1 cellular context compared by ENCODE assay signal in genomic region chr1:244735404-244735803, GRCh38.
A peak's percentile ranks its signal among the peaks of the same experiment; 100 is the strongest.
TF ChIP-seq lines count a peak whose summit lies in the region.

No MANE protein-coding gene starts in this region.

TF ChIP-seq in H1, 55 proteins besides CTCF, POLR2A, EP300 and RAD21:
- peak; percentile 2; the same call in 1 of the 2 replicates for TF ChIP-seq SP1 (IDR thresholded peaks at IDR 0.05; ENCODE audit: low read depth, low read length)
- peak; percentile 16; the same call in 1 of the 2 replicates for TF ChIP-seq KDM1A (IDR thresholded peaks at IDR 0.05; ENCODE audit: borderline replicate concordance, low read length)
- TF ChIP-seq TEAD4 (IDR thresholded peaks at IDR 0.05; ENCODE audit: low read depth, low read length), result no peak
